ENCODE assay signal across 8 cellular contexts in genomic region chr2:149598014-149598395, GRCh38. TPM values are rescaled to one million over a fixed set of nuclear protein-coding genes. Genes with fewer than 3 reads are reported as not detected.
DNase-seq lines count a peak whose midpoint lies in the region; ATAC-seq and TF ChIP-seq lines count a peak whose summit lies in the region.

No MANE protein-coding gene starts in this region.

- peaks cover 8% of the 10 kb centered on the region for H3K4me1 ChIP-seq in IMR-90 (ENCODE audit: control insufficient read depth, insufficient read depth, low read length)
- H3K4me1 ChIP-seq in parathyroid adenoma, result no peaks in the 10 kb centered on the region
- H3K4me1 ChIP-seq in stomach, result peaks cover 0 to 9% (median 5%) of the 10 kb centered on the region in 4 donors

- H2BK5ac ChIP-seq in IMR-90 (ENCODE audit: low read depth, low read length, poor library complexity, severe bottlenecking), result peak overlapping the region; percentile 48

- peak overlapping the region in 1 of 2 donors; percentile 89 for H3K27ac Mint-ChIP-seq in effector memory CD8-positive, alpha-beta T cell

- in situ Hi-C loops in IMR-90 (cut with MboI; ENCODE audit: low sequenced_read_pairs), result loop anchor here (5.0 to 25.0 kb wide), 6 partner anchors 874 to 1839 kb away; no protein-coding TSS in a partner anchor
- in situ Hi-C loops in G401 (cut with HindIII; ENCODE audit: low sequenced_read_pairs), result no loop called here

- H4K8ac ChIP-seq in IMR-90 (ENCODE audit: low read depth in 2 of 2, low read length in 2 of 2), result peak overlapping the region in 1 of 2 experiments; percentile 26; a peak in 2 of 4 replicates

- no TSS peak for BruUV-seq in IMR-90 (replicated peaks; lab: Mats Ljungman, UMichigan)

- peak overlapping the region; percentile 87 for H2BK20ac ChIP-seq in IMR-90 (ENCODE audit: low read depth, low read length)

- H3K4me3 Mint-ChIP-seq in effector memory CD8-positive, alpha-beta T cell, result peak overlapping the region; percentile 48 to 64

- H3K79me1 ChIP-seq in IMR-90 (ENCODE audit: low read depth in 1 of 2, low read length in 2 of 2), result peaks cover 0 to 6% of the 10 kb centered on the region in 2 experiments; a peak in 1 of 4 replicates

- intact Hi-C loops in IMR-90 (cut with micrococcal nuclease), result loop anchor here (1.0 to 10.0 kb wide), 10 partner anchors 117 to 1457 kb away; no protein-coding TSS in a partner anchor
- intact Hi-C loops in stomach (cut with DNase I; ENCODE audit: low total_unique reads), result loop anchor here (5.0 kb wide), 1 partner anchor 894 kb away; no protein-coding TSS in a partner anchor

- peak overlapping the region; percentile 19; the same call in 1 of the 2 replicates for H3K56ac ChIP-seq in IMR-90 (ENCODE audit: extremely low read depth, insufficient read depth, low read length)

- H2AK9ac ChIP-seq in IMR-90 (replicated peaks; ENCODE audit: low read depth, low read length, poor library complexity), result no peak overlapping the region

- H3K4me3 ChIP-seq in IMR-90 (ENCODE audit: insufficient read depth, low read depth, low read length) (peak overlapping the region; percentile 13; the same call in 1 of the 2 replicates), parathyroid adenoma (ENCODE audit: low read depth, low read length) (no peak overlapping the region), stomach (peak overlapping the region in 2 of 4 donors; percentile 11 to 19)

- peak overlapping the region; percentile 59; the same call in 2 of the 3 replicates for H2BK15ac ChIP-seq in IMR-90 (ENCODE audit: low read depth, low read length)

- H3K27ac ChIP-seq in IMR-90 (ENCODE audit: insufficient read depth, low read length) (peak overlapping the region; percentile 64), parathyroid adenoma (no peak overlapping the region), stomach (no peak overlapping the region)

- H3K14ac ChIP-seq in IMR-90 (replicated peaks; ENCODE audit: low read depth, low read length), result peak overlapping the region; percentile 82

- H3K9ac ChIP-seq in IMR-90 (ENCODE audit: low read depth, low read length), result peak overlapping the region; percentile 36
- no peak overlapping the region for H3K9ac ChIP-seq in parathyroid adenoma

- H2AK5ac ChIP-seq in IMR-90 (ENCODE audit: low read depth, low read length), result peak overlapping the region; percentile 87

- dilution Hi-C loops in IMR-90 (cut with HindIII; ENCODE audit: low sequenced_read_pairs, unreplicated experiment), result no loop called here

- H4K91ac ChIP-seq in IMR-90 (ENCODE audit: insufficient read depth, low read depth, low read length), result peak overlapping the region; percentile 47

- H3K9me1 ChIP-seq in IMR-90 (ENCODE audit: insufficient read depth, low read length), result no peaks in the 10 kb centered on the region; the same call in 1 of the 2 replicates

- peak overlapping the region; percentile 83 for H3K4ac ChIP-seq in IMR-90 (ENCODE audit: low read depth, low read length)

- H4K20me1 ChIP-seq in IMR-90 (ENCODE audit: insufficient read depth, low read length), result no peaks in the 10 kb centered on the region

- H2AFZ ChIP-seq in IMR-90 (replicated peaks; ENCODE audit: low read length, poor library complexity), result peak overlapping the region; percentile 76
- peak overlapping the region; percentile 59 for H2AFZ ChIP-seq in parathyroid adenoma

- POLR2A ChIA-PET in IMR-90 (lab: Charles Lee; ENCODE audit: unreplicated experiment), result no interaction called here

- peaks cover 7 to 17% of the 10 kb centered on the region in 2 donors for H3K27me3 Mint-ChIP-seq in effector memory CD8-positive, alpha-beta T cell

- H3K18ac ChIP-seq in IMR-90 (ENCODE audit: low read depth, low read length), result peak overlapping the region; percentile 33

- CTCF ChIA-PET in IMR-90 (lab: Yijun Ruan, JAX), result interaction anchor here (0.6 to 2.5 kb wide), 4 partner anchors 147 to 1641 kb away, joined by 3 to 9 read pairs (median 4); no protein-coding TSS in a partner anchor

- peak overlapping the region; percentile 77 for H2BK120ac ChIP-seq in IMR-90 (ENCODE audit: low read depth, low read length)

- TF ChIP-seq CTCF in IMR-90 (conservative IDR thresholded peaks at IDR 0.05; ENCODE audit: low read depth, low read length), result no peak
- no peak for TF ChIP-seq CTCF in parathyroid adenoma (IDR thresholded peaks at IDR 0.05)
- TF ChIP-seq CTCF in stomach (IDR thresholded peaks at IDR 0.05), result no peak

- H3K79me2 ChIP-seq in parathyroid adenoma, result no peaks in the 10 kb centered on the region

- peak overlapping the region; percentile 80; the same call in 1 of the 2 replicates for H3K23ac ChIP-seq in IMR-90 (ENCODE audit: low read depth, low read length)

- H3K27me3 ChIP-seq in IMR-90 (ENCODE audit: control insufficient read depth, insufficient read depth, low read length) (no peaks in the 10 kb centered on the region), parathyroid adenoma (ENCODE audit: control insufficient read depth, insufficient read depth, low read length) (no peaks in the 10 kb centered on the region), stomach (no peaks in the 10 kb centered on the region)

- no peak for TF ChIP-seq RAD21 in IMR-90 (IDR thresholded peaks at IDR 0.05; ENCODE audit: low read length)

- no peaks in the 10 kb centered on the region for H3K36me3 ChIP-seq in IMR-90 (ENCODE audit: control insufficient read depth, insufficient read depth, low read length)
- H3K36me3 ChIP-seq in parathyroid adenoma (ENCODE audit: control insufficient read depth, insufficient read depth, low read length), result no peaks in the 10 kb centered on the region
- no peaks in the 10 kb centered on the region for H3K36me3 ChIP-seq in stomach

- H3K36me3 Mint-ChIP-seq in effector memory CD8-positive, alpha-beta T cell (ENCODE audit: insufficient read depth), result no peaks in the 10 kb centered on the region

- WGBS in IMR-90 (ENCODE audit: extremely low coverage in 2 of 2, insufficient read length in 1 of 2), 2 experiments, result 7% methylated on average over 6 of the region's 9 CpGs; no CpG with 5 or more reads in 1 of the 2 experiments
- 34 to 53% (median 42%) methylated on average over 9 of the region's 9 CpGs for WGBS in stomach, 5 donors

- no peak for TF ChIP-seq EP300 in stomach (IDR thresholded peaks at IDR 0.05)

- TF ChIP-seq POLR2A in IMR-90 (IDR thresholded peaks at IDR 0.05; ENCODE audit: low read depth, low read length), result no peak
- TF ChIP-seq POLR2A in stomach (IDR thresholded peaks at IDR 0.05), result no peak

- peak overlapping the region; percentile 9 for H4K5ac ChIP-seq in IMR-90 (ENCODE audit: low read depth, low read length)

- peak; percentile 39 for DNase-seq in IMR-90
- no peak for DNase-seq in effector memory CD8-positive, alpha-beta T cell
- DNase-seq in activated effector memory CD4-positive, alpha-beta T cell treated with anti-CD3 and anti-CD28 coated beads, Interleukin-2, amount 50 U/mL, for 16 hours, result no peak
- no peak for DNase-seq in G401 (ENCODE audit: low spot score)
- DNase-seq in foreskin melanocyte, result no peak
- DNase-seq in stomach, result no peak

- ATAC-seq in GM19438 (IDR thresholded peaks at IDR 0.05; ENCODE audit: low read depth, unreplicated experiment), result peak; percentile 16
- peak; percentile 56 for ATAC-seq in IMR-90 (ENCODE audit: low read depth)
- no peak for ATAC-seq in effector memory CD8-positive, alpha-beta T cell (replicated peaks)

- no peaks in the 10 kb centered on the region for H3K9me3 ChIP-seq in IMR-90 (ENCODE audit: control insufficient read depth, insufficient read depth, low read length)
- H3K9me3 ChIP-seq in parathyroid adenoma (ENCODE audit: control insufficient read depth, low read length), result no peaks in the 10 kb centered on the region
- H3K9me3 ChIP-seq in stomach, result peaks cover 0 to 12% (median 3%) of the 10 kb centered on the region in 4 donors

- H3K9me3 Mint-ChIP-seq in effector memory CD8-positive, alpha-beta T cell, result no peaks in the 10 kb centered on the region

- H3K4me2 ChIP-seq in IMR-90 (ENCODE audit: low read depth, low read length) (peak overlapping the region; percentile 76), parathyroid adenoma (ENCODE audit: low read length) (peak overlapping the region; percentile 13)

- peaks cover 13 to 15% of the 10 kb centered on the region in 2 donors for H3K4me1 Mint-ChIP-seq in effector memory CD8-positive, alpha-beta T cell (ENCODE audit: low read depth in 2 of 2)

TF ChIP-seq in IMR-90, 13 proteins besides CTCF, POLR2A, EP300 and RAD21:
- TF ChIP-seq MAFK (IDR thresholded peaks at IDR 0.05; ENCODE audit: low read depth, low read length), result peak; percentile 44; the same call in 1 of the 2 replicates
- TF ChIP-seq CHD1 (IDR thresholded peaks at IDR 0.05; ENCODE audit: low read depth, low read length), result no peak

RNA-seq across cellular contexts. Expression of gene MMADHC, which starts 10.4 kb away (rescaled TPM):
- total RNA-seq in IMR-90 (2012; rRNA removed) (112 and 159 TPM in 2 replicates), stomach (100 to 1,000 TPM in 1 of 5 donors, 10 to 100 TPM in 4; 34.1 to 129 (median 61.8) TPM)
- polyA plus RNA-seq in IMR-90 (2012; rRNA removed) (57.5 and 62.6 TPM in 2 replicates), stomach (100 to 1,000 TPM in 1 of 3 donors, 10 to 100 TPM in 2; 64.2 to 116 (median 82.7) TPM)
- polyA plus RNA-seq in IMR-90 (2012; cell fraction: cytosol; rRNA removed), result 18.3 and 20.7 TPM in 2 replicates
- 4.9 and 22.1 TPM in 2 replicates for polyA plus RNA-seq in IMR-90 (2012; cell fraction: nucleus; rRNA removed; ENCODE audit: low replicate concordance)
- 769 and 813 TPM in 2 replicates for total RNA-seq in G401 (2014; rRNA removed; shearing (Covaris generic))
